8 cellular contexts compared by ENCODE assay signal in the genomic region with DNA sequence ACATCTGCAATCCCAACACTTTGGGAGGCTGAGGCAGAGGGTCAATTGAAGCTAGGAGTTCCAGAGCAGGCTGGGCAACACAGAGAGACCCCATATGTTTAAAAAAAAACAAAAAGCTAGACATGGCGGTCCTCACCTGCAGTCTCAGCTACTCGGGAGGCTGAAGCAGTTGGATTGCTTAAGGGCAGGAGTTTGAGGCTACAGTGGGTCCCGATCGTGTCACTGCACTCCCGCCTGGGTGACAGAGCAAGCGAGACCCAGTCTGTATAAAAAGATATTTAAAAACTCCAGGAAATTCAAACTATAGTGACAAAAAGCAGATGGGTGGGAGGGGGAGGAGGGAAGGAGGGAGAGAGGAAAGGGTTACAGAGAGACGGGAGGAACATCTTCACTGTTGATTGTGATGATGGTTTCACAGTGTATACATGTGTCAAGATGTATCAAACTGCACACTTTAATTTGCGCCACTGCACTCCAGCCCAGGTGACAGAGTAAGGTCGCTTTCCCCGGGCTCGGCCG. TPM values are rescaled to one million over a fixed set of nuclear protein-coding genes. Genes with fewer than 3 reads are reported as not detected.
DNase-seq lines count a peak whose midpoint lies in the region; ATAC-seq and TF ChIP-seq lines count a peak whose summit lies in the region.

No MANE protein-coding gene starts in this region.

- H3K27me3 ChIP-seq in iPS DF 6.9 (ENCODE audit: control insufficient read depth, insufficient read depth, low read length), result no peaks in the 10 kb centered on the region

- ATAC-seq in HG02610 (IDR thresholded peaks at IDR 0.05; ENCODE audit: unreplicated experiment), result peak; percentile 10
- no peak for ATAC-seq in stimulated activated naive CD8-positive, alpha-beta T cell treated with anti-CD3 and anti-CD28 coated beads, Interleukin-15, amount 100 ng/mL, for 72 hours

- no peaks in the 10 kb centered on the region for H3K4me1 ChIP-seq in iPS DF 6.9 (ENCODE audit: control insufficient read depth, insufficient read depth, low read length)

- CTCF ChIA-PET in Calu3 (lab: Charles Lee), result interaction anchor here (0.7 to 3.0 kb wide), 2 partner anchors 18 to 126 kb away, joined by 4 to 15 read pairs; no protein-coding TSS in a partner anchor

- intact Hi-C loops in Calu3 (cut with micrococcal nuclease; ENCODE audit: unreplicated experiment), result no loop called here

- H3K36me3 ChIP-seq in iPS DF 6.9 (ENCODE audit: control insufficient read depth, insufficient read depth, low read length), result no peaks in the 10 kb centered on the region

- no peaks in the 10 kb centered on the region for H3K9me3 Mint-ChIP-seq in Calu3 (ENCODE audit: low read depth, unreplicated experiment)
- no peaks in the 10 kb centered on the region for H3K9me3 Mint-ChIP-seq in stimulated activated naive CD8-positive, alpha-beta T cell treated with anti-CD3 and anti-CD28 coated beads, Interleukin-15, amount 100 ng/mL, for 72 hours

- DNase-seq in Calu3 (no peak), iPS DF 6.9 (ENCODE audit: low read depth, low spot score) (no peak), mucosa of gallbladder (ENCODE audit: low spot score) (no peak), cerebellar nuclear complex (lab: John Stamatoyannopoulos, UW) (no peak), NCI-H524 (lab: John Stamatoyannopoulos, UW) (no peak)
- DNase-seq in activated T-cell treated with anti-CD3 and anti-CD28 coated beads, Interleukin-2, amount 50 U/mL, for 48 hours, result peak; percentile 35 to 42
- no peak for DNase-seq in stimulated activated naive CD8-positive, alpha-beta T cell treated with anti-CD3 and anti-CD28 coated beads, Interleukin-15, amount 100 ng/mL, for 72 hours

- no TSS peak for BruUV-seq in Calu3 (replicated peaks; lab: Mats Ljungman, UMichigan)

- peaks cover 46% of the 10 kb centered on the region for H3K36me3 Mint-ChIP-seq in Calu3 (ENCODE audit: insufficient read depth, unreplicated experiment)

- peaks cover 31% of the 10 kb centered on the region for H3K4me1 Mint-ChIP-seq in Calu3 (ENCODE audit: low read depth, unreplicated experiment)
- H3K4me1 Mint-ChIP-seq in stimulated activated naive CD8-positive, alpha-beta T cell treated with anti-CD3 and anti-CD28 coated beads, Interleukin-15, amount 100 ng/mL, for 72 hours, result peaks cover 52% of the 10 kb centered on the region

- H3K4me3 ChIP-seq in iPS DF 6.9 (ENCODE audit: low read length), result peak overlapping the region; percentile 100

- no peaks in the 10 kb centered on the region for H3K9me3 ChIP-seq in iPS DF 6.9 (ENCODE audit: control insufficient read depth, insufficient read depth, low read length)

- peak overlapping the region; percentile 82 for H3K4me3 Mint-ChIP-seq in Calu3 (ENCODE audit: low read depth, unreplicated experiment)
- H3K4me3 Mint-ChIP-seq in stimulated activated naive CD8-positive, alpha-beta T cell treated with anti-CD3 and anti-CD28 coated beads, Interleukin-15, amount 100 ng/mL, for 72 hours, result peak overlapping the region; percentile 95 to 97

- no peaks in the 10 kb centered on the region for H3K27me3 Mint-ChIP-seq in Calu3 (ENCODE audit: unreplicated experiment)
- H3K27me3 Mint-ChIP-seq in stimulated activated naive CD8-positive, alpha-beta T cell treated with anti-CD3 and anti-CD28 coated beads, Interleukin-15, amount 100 ng/mL, for 72 hours, result no peaks in the 10 kb centered on the region

- no CpG with 5 or more reads among the region's 12 CpGs for WGBS in iPS DF 6.9 (ENCODE audit: insufficient coverage, insufficient read length)

- peak overlapping the region; percentile 84 for H3K27ac Mint-ChIP-seq in Calu3 (ENCODE audit: unreplicated experiment)
- H3K27ac Mint-ChIP-seq in stimulated activated naive CD8-positive, alpha-beta T cell treated with anti-CD3 and anti-CD28 coated beads, Interleukin-15, amount 100 ng/mL, for 72 hours, result peak overlapping the region; percentile 96 to 99

- no peak for TF ChIP-seq CTCF in Calu3 (IDR thresholded peaks at IDR 0.05; ENCODE audit: unreplicated experiment)

- H3K27ac ChIP-seq in iPS DF 6.9 (ENCODE audit: low read length), result no peak overlapping the region

RNA-seq across cellular contexts. Expression of a gene that starts 0.9 kb away (rescaled TPM):
- total RNA-seq in Calu3 (2022), result 19.3 and 22.2 TPM in 2 replicates
- 20.8 TPM for total RNA-seq in mucosa of gallbladder

Comparison
In these comparisons a context has a peak if more than half of its experiments do, and no peak if none do; other contexts are left out.
1. DNase-seq: peak in activated T-cell treated with anti-CD3 and anti-CD28 coated beads, Interleukin-2, amount 50 U/mL, for 48 hours (2 of 2); none in Calu3 (single experiment), iPS DF 6.9 (single experiment), stimulated activated naive CD8-positive, alpha-beta T cell treated with anti-CD3 and anti-CD28 coated beads, Interleukin-15, amount 100 ng/mL, for 72 hours (0 of 2), mucosa of gallbladder (single experiment), cerebellar nuclear complex (0 of 2) and NCI-H524 (0 of 2).